Comparison of ENCODE assay signal across 13 cellular contexts in the genomic region with DNA sequence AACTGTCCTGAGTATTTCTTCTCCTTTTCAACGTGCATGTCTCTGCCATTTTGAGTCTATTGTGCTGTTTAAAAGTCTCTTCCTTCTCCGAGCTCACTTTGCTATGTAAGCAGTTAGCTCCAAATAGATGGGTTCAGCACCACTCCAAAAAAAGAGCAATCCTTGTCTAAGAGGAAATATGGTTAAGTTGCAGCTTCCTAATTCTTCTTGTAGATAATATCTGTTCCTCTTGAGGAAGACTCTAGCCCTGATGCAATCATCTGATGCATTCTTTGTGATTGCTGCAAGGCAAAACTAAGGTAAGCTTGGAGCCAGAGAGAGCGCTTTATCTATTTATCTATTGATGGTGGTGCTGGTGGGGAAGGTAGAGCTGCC. TPM values are rescaled to one million over a fixed set of nuclear protein-coding genes. Genes with fewer than 3 reads are reported as not detected.
DNase-seq lines count a peak whose midpoint lies in the region; ATAC-seq and TF ChIP-seq lines count a peak whose summit lies in the region.
"Had no signal": no experiment of that assay in that cellular context is flagged by ENCODE, and none has a peak within 500 bp of the region (broad histone marks: within the 10 kb centered on the region; RNA-seq: fewer than 3 reads in every experiment).

No MANE protein-coding gene starts in this region.

- no peak overlapping the region for H2AK5ac ChIP-seq in neuronal stem cell (ENCODE audit: low read depth, low read length)

- no peak overlapping the region for H2AFZ ChIP-seq in neuronal stem cell (ENCODE audit: low read length)

- H3K4me1 ChIP-seq in neuronal stem cell (ENCODE audit: control insufficient read depth in 2 of 2, insufficient read depth in 1 of 2, low read depth in 1 of 2, low read length in 2 of 2): no peaks in the 10 kb centered on the region
- H3K4me1 ChIP-seq: sigmoid colon, SJSA1, uterus had no signal

- no peaks in the 10 kb centered on the region for H3K9me3 ChIP-seq in neuronal stem cell (replicated peaks in 1 of 2; ENCODE audit: control insufficient read depth in 2 of 2, insufficient read depth in 1 of 2, low read depth in 1 of 2, low read length in 2 of 2)
- H3K9me3 ChIP-seq: sigmoid colon, SJSA1, uterus had no signal

- ATAC-seq in left ventricle myocardium superior (peak; percentile 61), sciatic nerve (peak; percentile 62)

- DNase-seq in KG1 (lab: John Stamatoyannopoulos, UW) (peak; percentile 30), SIG-M5 treated with dmso at 0.1 percent for 504 hours (lab: John Stamatoyannopoulos, UW; ENCODE audit: unreplicated experiment) (peak; percentile 85), left ventricle myocardium superior (no peak), sciatic nerve (ENCODE audit: low spot score) (no peak), neuronal stem cell (ENCODE audit: low spot score) (no peak), coronary artery (ENCODE audit: low spot score) (no peak), RPMI8226 (no peak)
- DNase-seq: activated effector memory CD4-positive, alpha-beta T cell treated with anti-CD3 and anti-CD28 coated beads, Interleukin-2, amount 50 U/mL, for 16 hours; effector CD4-positive, alpha-beta T cell; sigmoid colon; stimulated activated CD4-positive, alpha-beta T cell treated with anti-CD3 and anti-CD28 coated beads, Interleukin-4, amount 100 ng/mL, for 4 hours; uterus had no signal

- H3K4me2 ChIP-seq in neuronal stem cell (ENCODE audit: insufficient read depth, low read length, poor library complexity, severe bottlenecking): no peak overlapping the region

- no peak overlapping the region for H3K18ac ChIP-seq in neuronal stem cell (ENCODE audit: low read length)

- H3K4ac ChIP-seq in neuronal stem cell (ENCODE audit: low read length): no peak overlapping the region

- WGBS in neuronal stem cell (ENCODE audit: extremely low coverage in 2 of 2, insufficient read length in 2 of 2, insufficient replicate concordance in 1 of 2), 2 donors: no CpG with 5 or more reads among the region's 3 CpGs

- no peak overlapping the region for H4K8ac ChIP-seq in neuronal stem cell (ENCODE audit: low read depth, low read length)

- H3K27me3 ChIP-seq in neuronal stem cell (ENCODE audit: control insufficient read depth in 3 of 3, insufficient read depth in 3 of 3, low read depth in 1 of 3, low read length in 3 of 3): no peaks in the 10 kb centered on the region
- H3K27me3 ChIP-seq: sigmoid colon, SJSA1, uterus had no signal

- no peak overlapping the region for H3K9ac ChIP-seq in neuronal stem cell (ENCODE audit: low read depth, low read length, poor library complexity)

- no peak overlapping the region for H3K23ac ChIP-seq in neuronal stem cell (ENCODE audit: low read depth, low read length, poor library complexity)

- intact Hi-C loops in left ventricle myocardium superior (cut with micrococcal nuclease): no loop called here
- intact Hi-C loops in sciatic nerve (cut with DNase I): no loop called here

- H2BK120ac ChIP-seq in neuronal stem cell (ENCODE audit: low read depth, low read length): no peak overlapping the region

- TF ChIP-seq CTCF in coronary artery (IDR thresholded peaks at IDR 0.05): no peak

- H3K79me1 ChIP-seq in neuronal stem cell (ENCODE audit: low read depth, low read length): no peaks in the 10 kb centered on the region

- no peak overlapping the region for H4K91ac ChIP-seq in neuronal stem cell (ENCODE audit: low read depth, low read length, poor library complexity)

- no peak overlapping the region for H3K4me3 ChIP-seq in neuronal stem cell (ENCODE audit: low read length in 2 of 2)
- no peak overlapping the region for H3K4me3 ChIP-seq in coronary artery
- H3K4me3 ChIP-seq: sigmoid colon, SJSA1, uterus had no signal

- H2BK5ac ChIP-seq in neuronal stem cell (ENCODE audit: low read length): no peak overlapping the region

- H2BK15ac ChIP-seq in neuronal stem cell (ENCODE audit: low read length): no peak overlapping the region

- no peaks in the 10 kb centered on the region for H3K36me3 ChIP-seq in neuronal stem cell (replicated peaks in 1 of 2; ENCODE audit: control insufficient read depth in 2 of 2, insufficient read depth in 2 of 2, low read length in 2 of 2)
- H3K36me3 ChIP-seq: sigmoid colon, SJSA1, uterus had no signal

- no peak overlapping the region for H3K14ac ChIP-seq in neuronal stem cell (ENCODE audit: low read length)

- no peak overlapping the region for H3K27ac ChIP-seq in neuronal stem cell (replicated peaks; ENCODE audit: low read length)
- H3K27ac ChIP-seq in coronary artery: peak overlapping the region in 1 of 2 donors; percentile 6
- H3K27ac ChIP-seq: SJSA1, uterus had no signal

- H2BK12ac ChIP-seq in neuronal stem cell (ENCODE audit: low read length): no peak overlapping the region

RNA-seq across cellular contexts. Expression of a gene that starts 49.3 kb away (rescaled TPM):
- total RNA-seq in left ventricle myocardium superior (23.2 TPM), sciatic nerve (10.5 TPM)
- polyA plus RNA-seq in neuronal stem cell (2013, experiment 1 of 2): 6.4 TPM
- polyA plus RNA-seq in neuronal stem cell (2013, experiment 2 of 2): 6.5 TPM

Comparison
In these comparisons a context has a peak if more than half of its experiments do, and no peak if none do; other contexts are left out.
1. DNase-seq: peak in KG1 (single experiment) and SIG-M5 treated with dmso at 0.1 percent for 504 hours (single experiment); none in left ventricle myocardium superior (single experiment), sciatic nerve (single experiment), neuronal stem cell (single experiment), coronary artery (single experiment) and RPMI8226 (single experiment).